Comparison of ENCODE assay signal across 8 cellular contexts in the genomic region with DNA sequence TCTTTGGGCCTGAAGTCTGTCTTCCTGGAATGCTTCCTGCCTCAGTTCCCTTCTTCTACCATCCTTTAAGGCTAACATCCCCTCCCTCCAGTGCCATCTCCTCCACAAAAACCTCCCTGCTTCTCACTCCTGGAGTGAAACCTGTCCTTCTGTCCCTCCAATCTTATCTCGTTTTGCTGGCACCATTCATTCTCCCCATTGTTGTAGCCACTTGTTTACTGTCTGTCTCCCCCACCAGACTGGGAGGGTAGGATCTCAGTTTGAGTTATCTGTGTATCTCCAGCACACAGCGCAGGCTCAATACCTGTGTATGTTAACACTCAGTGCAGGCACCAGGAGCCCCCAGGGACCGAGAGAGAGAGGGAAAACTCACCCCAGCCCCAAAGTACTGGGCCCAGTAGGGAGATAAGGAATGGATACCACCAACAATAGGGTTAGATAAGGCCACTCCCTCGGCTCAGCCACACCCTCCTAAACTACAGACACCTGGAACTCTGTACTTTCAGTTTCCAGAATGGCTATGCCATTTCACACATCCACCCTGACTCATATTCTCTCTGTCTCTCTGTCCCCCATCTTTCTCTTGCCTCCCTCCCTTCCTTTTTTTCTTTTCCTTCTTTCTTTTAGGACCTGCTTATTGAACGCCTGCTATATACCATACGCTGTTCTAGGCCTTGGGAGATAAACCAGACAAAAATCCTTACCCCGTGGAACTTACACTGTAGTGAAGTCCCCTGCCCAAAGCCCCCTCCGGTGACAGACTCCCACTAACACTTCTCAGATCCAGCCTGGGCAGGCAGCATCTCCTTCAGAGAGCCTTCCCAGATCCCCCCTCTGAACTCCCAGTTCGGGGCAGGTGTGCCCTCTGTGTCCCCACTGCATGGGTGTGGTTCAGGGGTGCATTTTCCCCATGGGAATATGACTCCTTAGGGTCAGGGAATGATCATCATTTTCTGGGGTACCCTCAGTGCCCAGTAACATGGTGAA. TPM values are rescaled to one million over a fixed set of nuclear protein-coding genes. Genes with fewer than 3 reads are reported as not detected.
A peak's percentile ranks its signal among the peaks of the same experiment; 100 is the strongest.
DNase-seq lines count a peak whose midpoint lies in the region; ATAC-seq and TF ChIP-seq lines count a peak whose summit lies in the region.

No MANE protein-coding gene starts in this region.

- peak; percentile 55 for DNase-seq in stimulated activated CD4-positive, alpha-beta T cell treated with anti-CD3 and anti-CD28 coated beads, Interleukin-15, amount 100 ng/mL, for 24 hours
- DNase-seq in stimulated activated CD4-positive, alpha-beta T cell treated with anti-CD3 and anti-CD28 coated beads, Interleukin-12 subunit alpha, Interleukin-12 subunit beta, amount 100 ng/mL, for 4 hours = no peak
- DNase-seq in activated naive CD4-positive, alpha-beta T cell treated with anti-CD3 and anti-CD28 coated beads, Interleukin-2, amount 50 U/mL, for 72 hours (ENCODE audit: low spot score in 2 of 2) = peak in 1 of 2 donors; percentile 31
- no peak for DNase-seq in progenitor cell of endocrine pancreas (ENCODE audit: low spot score, unreplicated experiment)
- no peak for DNase-seq in GOT3 (lab: John Stamatoyannopoulos, UW)
- DNase-seq in stimulated activated naive CD4-positive, alpha-beta T cell treated with Interleukin-2 at 50 U/mL for 16 hours (lab: John Stamatoyannopoulos, UW) = no peak
- no peak for DNase-seq in sciatic nerve (ENCODE audit: low spot score)

- peaks cover 13% of the 10 kb centered on the region for H3K27me3 Mint-ChIP-seq in IgD-negative memory B cell
- peaks cover 4% of the 10 kb centered on the region for H3K27me3 Mint-ChIP-seq in progenitor cell of endocrine pancreas

- H3K27ac Mint-ChIP-seq in IgD-negative memory B cell (peak overlapping the region; percentile 46 to 98 (median 88)), progenitor cell of endocrine pancreas (peak overlapping the region; percentile 67)
- peak overlapping the region; percentile 74 to 93 for H3K27ac Mint-ChIP-seq in activated naive CD4-positive, alpha-beta T cell treated with anti-CD3 and anti-CD28 coated beads, Interleukin-2, amount 50 U/mL, for 72 hours

- H3K36me3 Mint-ChIP-seq in IgD-negative memory B cell (peaks cover 3% of the 10 kb centered on the region), progenitor cell of endocrine pancreas (ENCODE audit: insufficient read depth) (no peaks in the 10 kb centered on the region)
- H3K36me3 Mint-ChIP-seq in activated naive CD4-positive, alpha-beta T cell treated with anti-CD3 and anti-CD28 coated beads, Interleukin-2, amount 50 U/mL, for 72 hours = peaks cover 0 to 3% of the 10 kb centered on the region in 2 donors

- intact Hi-C loops in sciatic nerve (cut with DNase I) = loop anchor here (2.0 to 10.0 kb wide), 2 partner anchors 77 to 135 kb away; no protein-coding TSS in a partner anchor

- H3K4me1 Mint-ChIP-seq in IgD-negative memory B cell (peaks cover 27 to 29% (median 27%) of the 10 kb centered on the region in 3 donors), progenitor cell of endocrine pancreas (ENCODE audit: low read depth) (peaks cover 33% of the 10 kb centered on the region)

- peak; percentile 66 to 72 for ATAC-seq in activated naive CD4-positive, alpha-beta T cell treated with anti-CD3 and anti-CD28 coated beads, Interleukin-2, amount 50 U/mL, for 72 hours
- ATAC-seq in sciatic nerve = no peak

- H3K9me3 Mint-ChIP-seq in IgD-negative memory B cell (peaks cover 0 to 1% (median 0%) of the 10 kb centered on the region in 3 donors), progenitor cell of endocrine pancreas (ENCODE audit: low read depth) (no peaks in the 10 kb centered on the region)
- H3K9me3 Mint-ChIP-seq in activated naive CD4-positive, alpha-beta T cell treated with anti-CD3 and anti-CD28 coated beads, Interleukin-2, amount 50 U/mL, for 72 hours = no peaks in the 10 kb centered on the region

- no peak for TF ChIP-seq CTCF in progenitor cell of endocrine pancreas (IDR thresholded peaks at IDR 0.05; ENCODE audit: unreplicated experiment)

- peak overlapping the region in 3 of 4 donors; percentile 73 to 100 (median 75) for H3K4me3 Mint-ChIP-seq in IgD-negative memory B cell
- no peak overlapping the region for H3K4me3 Mint-ChIP-seq in progenitor cell of endocrine pancreas (ENCODE audit: low read depth)

RNA-seq across cellular contexts. Expression of gene SSBP3, which starts 3.3 kb away (rescaled TPM):
- 6.6 TPM for polyA plus RNA-seq in IgD-negative memory B cell
- 10 to 100 TPM; 66.1 to 80.4 TPM for total RNA-seq in activated naive CD4-positive, alpha-beta T cell treated with anti-CD3 and anti-CD28 coated beads, Interleukin-2, amount 50 U/mL, for 72 hours
- total RNA-seq in progenitor cell of endocrine pancreas (149 and 161 TPM in 2 replicates), sciatic nerve (104 TPM)
